In genomic region chr11:11513438-11513837, GRCh38 we compare ENCODE assay signal across 27 cellular contexts.
DNase-seq lines count a peak whose midpoint lies in the region.
"Had no signal": no experiment of that assay in that cellular context is flagged by ENCODE, and none has a peak within 500 bp of the region (broad histone marks: within the 10 kb centered on the region; RNA-seq: fewer than 3 reads in every experiment).

No MANE protein-coding gene starts in this region.

- no peak overlapping the region for H3K4me3 ChIP-seq in HAP-1
- H3K4me3 ChIP-seq: GM23338, left lung, ovary, Peyer's patch, right atrium auricular region, SJSA1 had no signal

- H3K4me1 ChIP-seq in HAP-1: peaks cover 7% of the 10 kb centered on the region
- H3K4me1 ChIP-seq: Peyer's patch had no signal

- DNase-seq in HAP-1 (ENCODE audit: low spot score in 2 of 2) (peak; percentile 38 to 76), amniotic epithelial cell (ENCODE audit: low read depth) (peak; percentile 61), iris pigment epithelial cell (ENCODE audit: low read depth) (peak; percentile 5), stromal cell of bone marrow (ENCODE audit: low read depth) (peak; percentile 71), SHP77 (lab: John Stamatoyannopoulos, UW) (no peak)
- no peak for DNase-seq in stimulated activated CD4-positive, alpha-beta T cell treated with anti-CD3 and anti-CD28 coated beads, Interleukin-12 subunit alpha, Interleukin-12 subunit beta, amount 100 ng/mL, for 4 hours
- no peak for DNase-seq in activated CD8-positive, alpha-beta memory T cell treated with anti-CD3 and anti-CD28 coated beads, Interleukin-2, amount 50 U/mL, for 48 hours
- DNase-seq: activated CD4-positive, alpha-beta T cell treated with anti-CD3 and anti-CD28 coated beads for 1 hour; activated gamma-delta T cell treated with Interleukin-2 at 50 U/mL for 16 hours; activated T-cell treated with anti-CD3 and anti-CD28 coated beads, Interleukin-2, amount 50 U/mL, for 1 hour; AML-193; amniotic stem cell; CD8-positive, alpha-beta T cell; DMS 273 treated with DMSO at 0.1 percent for 48 hours; KBM-7; left lung; NCI-H2171 treated with DMSO at 0.1 percent for 48 hours; NCI-H524 treated with DMSO at 0.1 percent for 48 hours; nephron progenitor cell; NK-92 treated with Interleukin-12 subunit alpha and Interleukin-12 subunit beta, amount 100 ng/mL, for 24 hours; ovary; Peyer's patch; stimulated activated naive CD8-positive, alpha-beta T cell treated with anti-CD3 and anti-CD28 coated beads, Interleukin-15, Interleukin-2, amounts not matched to agents 100 U/mL and 50 U/mL, for 24 hours; T-helper 1 cell had no signal

- in situ Hi-C loops in HAP-1 (cut with MboI; ENCODE audit: low sequenced_read_pairs): no loop called here

- H3K27me3 ChIP-seq in HAP-1 (ENCODE audit: low read depth): no peaks in the 10 kb centered on the region
- H3K27me3 ChIP-seq: left lung, ovary, Peyer's patch, right atrium auricular region had no signal

- H3K36me3 ChIP-seq in HAP-1 (replicated peaks): no peaks in the 10 kb centered on the region
- H3K36me3 ChIP-seq: left lung, ovary, Peyer's patch, right atrium auricular region, SJSA1 had no signal

- no peaks in the 10 kb centered on the region for H3K9me3 ChIP-seq in HAP-1
- H3K9me3 ChIP-seq: left lung, ovary, Peyer's patch, right atrium auricular region, SJSA1 had no signal

Comparison
In these comparisons a context has a peak if more than half of its experiments do, and no peak if none do; other contexts are left out.
1. DNase-seq: peak in HAP-1 (2 of 2), amniotic epithelial cell (single experiment), iris pigment epithelial cell (single experiment) and stromal cell of bone marrow (single experiment); none in SHP77 (0 of 2), stimulated activated CD4-positive, alpha-beta T cell treated with anti-CD3 and anti-CD28 coated beads, Interleukin-12 subunit alpha, Interleukin-12 subunit beta, amount 100 ng/mL, for 4 hours (single experiment) and activated CD8-positive, alpha-beta memory T cell treated with anti-CD3 and anti-CD28 coated beads, Interleukin-2, amount 50 U/mL, for 48 hours (single experiment).